In genomic region chr10:122525788-122526187, GRCh38 we compare ENCODE assay signal across 12 cellular contexts. TPM values are rescaled to one million over a fixed set of nuclear protein-coding genes. Genes with fewer than 3 reads are reported as not detected.
DNase-seq lines count a peak whose midpoint lies in the region; ATAC-seq and TF ChIP-seq lines count a peak whose summit lies in the region.
"Had no signal": no experiment of that assay in that cellular context is flagged by ENCODE, and none has a peak within 500 bp of the region (broad histone marks: within the 10 kb centered on the region; RNA-seq: fewer than 3 reads in every experiment).

No MANE protein-coding gene starts in this region.

- H3K56ac ChIP-seq in mesendoderm (ENCODE audit: low read length) = no peak overlapping the region

- H3K36me3 Mint-ChIP-seq in activated naive CD8-positive, alpha-beta T cell treated with anti-CD3 and anti-CD28 coated beads for 36 hours = no peaks in the 10 kb centered on the region
- H3K36me3 Mint-ChIP-seq: brain had no signal

- no peak overlapping the region for H3K4ac ChIP-seq in mesendoderm (ENCODE audit: low read depth, low read length)

- no peaks in the 10 kb centered on the region for H3K79me2 ChIP-seq in mesendoderm (ENCODE audit: control insufficient read depth, insufficient read depth, low read length)

- H3K9me3 Mint-ChIP-seq in activated naive CD8-positive, alpha-beta T cell treated with anti-CD3 and anti-CD28 coated beads for 36 hours = no peaks in the 10 kb centered on the region
- H3K9me3 Mint-ChIP-seq: brain had no signal

- peak; percentile 17 for TF ChIP-seq CTCF in GM12873 (IDR thresholded peaks at IDR 0.05; ENCODE audit: insufficient read depth, low read depth, low read length, missing control alignments)
- peak; percentile 31 for TF ChIP-seq CTCF in choroid plexus epithelial cell (conservative IDR thresholded peaks at IDR 0.05; ENCODE audit: low read depth, low read length)

- H3K23ac ChIP-seq in mesendoderm (ENCODE audit: low read length) = no peak overlapping the region

- DNase-seq in LoVo (ENCODE audit: low spot score) (peak; percentile 10), choroid plexus epithelial cell (ENCODE audit: low read depth) (peak; percentile 9), mesendoderm (peak; percentile 50), activated T-cell treated with anti-CD3 and anti-CD28 coated beads for 4 hours (no peak), hypothalamus (lab: John Stamatoyannopoulos, UW) (no peak)
- DNase-seq in activated naive CD8-positive, alpha-beta T cell treated with anti-CD3 and anti-CD28 coated beads for 36 hours = no peak
- DNase-seq: NCI-H1048, pancreas had no signal

- H2AK5ac ChIP-seq in mesendoderm (ENCODE audit: low read length) = no peak overlapping the region

- no peak overlapping the region for H3K4me3 ChIP-seq in choroid plexus epithelial cell (ENCODE audit: low read depth, low read length)
- no peak overlapping the region for H3K4me3 ChIP-seq in mesendoderm (ENCODE audit: low read length)
- H3K4me3 ChIP-seq: pancreas had no signal

- peaks cover 2% of the 10 kb centered on the region for H3K4me1 Mint-ChIP-seq in activated naive CD8-positive, alpha-beta T cell treated with anti-CD3 and anti-CD28 coated beads for 36 hours

- H3K4me2 ChIP-seq in mesendoderm (ENCODE audit: low read length) = no peak overlapping the region

- WGBS in mesendoderm (ENCODE audit: extremely low coverage, insufficient coverage, low lambda C conversion rate) = no CpG with 5 or more reads among the region's 6 CpGs

- H3K27me3 Mint-ChIP-seq in activated naive CD8-positive, alpha-beta T cell treated with anti-CD3 and anti-CD28 coated beads for 36 hours = peaks cover 5% of the 10 kb centered on the region

- no peak overlapping the region for H3K18ac ChIP-seq in mesendoderm (ENCODE audit: low read length)

- no peak overlapping the region for H2BK120ac ChIP-seq in mesendoderm (ENCODE audit: low read depth, low read length)

- H3K27me3 ChIP-seq in mesendoderm (ENCODE audit: insufficient read depth, low read length, poor library complexity) = no peaks in the 10 kb centered on the region
- H3K27me3 ChIP-seq: pancreas had no signal

- no peak overlapping the region for H3K4me3 Mint-ChIP-seq in activated naive CD8-positive, alpha-beta T cell treated with anti-CD3 and anti-CD28 coated beads for 36 hours
- H3K4me3 Mint-ChIP-seq: brain had no signal

- no peak for ATAC-seq in HG02759 (IDR thresholded peaks at IDR 0.05; ENCODE audit: unreplicated experiment)

- H3K36me3 ChIP-seq in mesendoderm (ENCODE audit: control insufficient read depth, insufficient read depth, low read length) = no peaks in the 10 kb centered on the region
- H3K36me3 ChIP-seq: pancreas had no signal

- no peak overlapping the region for H3K27ac ChIP-seq in mesendoderm (ENCODE audit: low read depth, low read length)
- H3K27ac ChIP-seq: pancreas had no signal

- H4K8ac ChIP-seq in mesendoderm (ENCODE audit: low read depth, low read length) = no peak overlapping the region

- no peak overlapping the region for H3K9ac ChIP-seq in mesendoderm (ENCODE audit: low read length)

- no peaks in the 10 kb centered on the region for H3K79me1 ChIP-seq in mesendoderm (ENCODE audit: low read length)

- H3K4me1 ChIP-seq in mesendoderm (ENCODE audit: control insufficient read depth, low read depth, low read length) = no peaks in the 10 kb centered on the region
- H3K4me1 ChIP-seq: pancreas had no signal

- H2BK5ac ChIP-seq in mesendoderm (ENCODE audit: low read length) = no peak overlapping the region

- no peak overlapping the region for H4K5ac ChIP-seq in mesendoderm (ENCODE audit: low read length)

- H2BK15ac ChIP-seq in mesendoderm (replicated peaks; ENCODE audit: low read depth) = no peak overlapping the region

- H3K27ac Mint-ChIP-seq in activated naive CD8-positive, alpha-beta T cell treated with anti-CD3 and anti-CD28 coated beads for 36 hours = no peak overlapping the region
- H3K27ac Mint-ChIP-seq: brain had no signal

RNA-seq across cellular contexts. Expression of gene DMBT1, which starts 34.8 kb away (rescaled TPM):
- polyA plus RNA-seq in mesendoderm (2013, experiment 1 of 2) = 0.03 TPM
- polyA plus RNA-seq in mesendoderm (2013, experiment 2 of 2) = 0.01 TPM
- total RNA-seq in activated naive CD8-positive, alpha-beta T cell treated with anti-CD3 and anti-CD28 coated beads for 36 hours = not detected
- total RNA-seq: activated CD8-positive, alpha-beta memory T cell treated with anti-CD3 and anti-CD28 coated beads for 36 hours had no signal

Comparison
In these comparisons a context has a peak if more than half of its experiments do, and no peak if none do; other contexts are left out.
1. DNase-seq: peak in LoVo (single experiment), choroid plexus epithelial cell (single experiment) and mesendoderm (single experiment); none in activated T-cell treated with anti-CD3 and anti-CD28 coated beads for 4 hours (single experiment), activated naive CD8-positive, alpha-beta T cell treated with anti-CD3 and anti-CD28 coated beads for 36 hours (single experiment) and hypothalamus (0 of 51).